Comparison of ENCODE assay signal across 10 cellular contexts in the genomic region with DNA sequence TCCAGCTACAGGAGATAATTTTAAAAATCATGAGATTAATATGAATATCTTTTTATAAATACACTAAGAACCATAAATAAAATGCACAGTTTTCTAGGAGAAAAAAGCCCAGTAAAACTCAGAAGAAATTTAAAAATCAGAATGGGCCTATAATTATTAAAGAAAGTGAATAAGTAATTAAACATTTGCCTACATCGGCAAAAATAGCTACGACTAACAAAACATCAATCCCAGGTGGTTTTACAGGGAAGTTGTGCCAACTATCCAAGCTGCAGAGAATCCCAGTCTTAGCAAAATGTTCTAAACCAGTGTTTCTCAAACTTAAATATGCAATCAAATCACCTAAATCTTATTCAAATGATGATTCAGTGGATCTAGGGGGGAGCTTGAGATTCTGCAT.
"Had no signal": no experiment of that assay in that cellular context is flagged by ENCODE, and none has a peak within 500 bp of the region (broad histone marks: within the 10 kb centered on the region; RNA-seq: fewer than 3 reads in every experiment).

No MANE protein-coding gene starts in this region.

- ATAC-seq: GM23338, HCT116 had no signal

- DNase-seq: GM23248, GOT3, H7, H9, HCEC 1CT, HFFc6 had no signal

- FAIRE-seq: H54 had no signal

- H3K4me1 ChIP-seq: HAP-1 had no signal

- H3K9me3 ChIP-seq: HAP-1 had no signal

- H3K4me3 ChIP-seq: GM23248, GM23338, HAP-1 had no signal

- H3K4me2 ChIP-seq: GM23338 had no signal

- H2AFZ ChIP-seq: GM23248, GM23338 had no signal

- H3K27ac ChIP-seq: GM23248 had no signal

- H3K9ac ChIP-seq: GM23248 had no signal

- H3K36me3 ChIP-seq: HAP-1 had no signal
